Comparison of ENCODE assay signal across 2 cellular contexts in the genomic region with DNA sequence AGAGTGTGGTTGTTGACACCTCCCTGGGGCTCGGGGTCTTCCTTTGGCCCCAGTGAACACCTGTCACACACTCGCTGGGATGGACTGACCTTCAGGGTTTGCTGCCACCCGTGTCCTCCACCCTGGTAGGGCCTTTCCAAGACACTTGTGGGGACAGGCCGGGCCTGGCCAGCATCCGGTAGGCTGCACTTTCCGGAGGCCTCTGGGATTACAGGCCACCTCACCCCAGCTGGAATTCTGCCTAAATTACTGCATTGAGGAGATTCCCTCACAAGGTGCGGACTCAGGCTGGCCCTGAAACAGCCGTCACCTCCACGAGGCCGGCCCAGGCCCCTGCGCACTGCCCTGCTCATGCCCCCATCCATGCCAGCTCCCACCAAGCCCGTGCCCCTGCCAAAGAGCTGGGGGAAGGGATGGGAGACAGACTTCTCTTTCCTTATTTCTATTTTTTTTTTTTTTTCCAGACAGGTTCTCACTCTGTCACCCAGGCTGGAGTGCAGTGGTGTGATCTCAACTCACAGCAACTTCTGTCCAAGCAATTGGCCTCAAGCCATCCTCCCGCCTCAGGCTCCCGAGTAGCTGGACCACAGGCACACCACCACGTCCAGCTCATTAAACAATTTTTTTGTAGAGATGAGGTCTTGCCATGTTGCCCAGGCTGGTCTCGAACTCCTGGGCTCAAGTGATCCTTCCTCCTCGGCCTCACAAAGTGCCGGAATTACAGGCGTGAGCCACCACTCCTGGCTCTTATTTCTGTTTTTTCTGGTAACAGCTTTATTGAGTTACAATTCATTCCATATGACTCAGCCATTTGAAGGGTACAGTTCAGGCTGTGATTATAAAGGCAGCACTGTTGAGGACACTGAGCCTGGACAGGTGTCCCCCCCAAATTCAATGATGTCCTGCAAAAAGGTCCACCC.
TF ChIP-seq lines count a peak whose summit lies in the region.

No MANE protein-coding gene starts in this region.

TF ChIP-seq in HCT116, 20 proteins besides CTCF, POLR2A, EP300 and RAD21:
- TF ChIP-seq ZFX (IDR thresholded peaks at IDR 0.05): no peak
- TF ChIP-seq ELF1 (IDR thresholded peaks at IDR 0.05; ENCODE audit: borderline replicate concordance, low read depth): no peak
- no peak for TF ChIP-seq FOSL1 (IDR thresholded peaks at IDR 0.05; ENCODE audit: low read depth)
- TF ChIP-seq, protein P1, sequence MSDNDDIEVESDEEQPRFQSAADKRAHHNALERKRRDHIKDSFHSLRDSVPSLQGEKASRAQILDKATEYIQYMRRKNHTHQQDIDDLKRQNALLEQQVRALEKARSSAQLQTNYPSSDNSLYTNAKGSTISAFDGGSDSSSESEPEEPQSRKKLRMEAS (IDR thresholded peaks at IDR 0.05): no peak
- no peak for TF ChIP-seq EZH2 (IDR thresholded peaks at IDR 0.05)
- no peak for TF ChIP-seq SRF (IDR thresholded peaks at IDR 0.05; ENCODE audit: low read depth)
- TF ChIP-seq SP1 (IDR thresholded peaks at IDR 0.05; ENCODE audit: low read depth): no peak
- TF ChIP-seq, protein P2, sequence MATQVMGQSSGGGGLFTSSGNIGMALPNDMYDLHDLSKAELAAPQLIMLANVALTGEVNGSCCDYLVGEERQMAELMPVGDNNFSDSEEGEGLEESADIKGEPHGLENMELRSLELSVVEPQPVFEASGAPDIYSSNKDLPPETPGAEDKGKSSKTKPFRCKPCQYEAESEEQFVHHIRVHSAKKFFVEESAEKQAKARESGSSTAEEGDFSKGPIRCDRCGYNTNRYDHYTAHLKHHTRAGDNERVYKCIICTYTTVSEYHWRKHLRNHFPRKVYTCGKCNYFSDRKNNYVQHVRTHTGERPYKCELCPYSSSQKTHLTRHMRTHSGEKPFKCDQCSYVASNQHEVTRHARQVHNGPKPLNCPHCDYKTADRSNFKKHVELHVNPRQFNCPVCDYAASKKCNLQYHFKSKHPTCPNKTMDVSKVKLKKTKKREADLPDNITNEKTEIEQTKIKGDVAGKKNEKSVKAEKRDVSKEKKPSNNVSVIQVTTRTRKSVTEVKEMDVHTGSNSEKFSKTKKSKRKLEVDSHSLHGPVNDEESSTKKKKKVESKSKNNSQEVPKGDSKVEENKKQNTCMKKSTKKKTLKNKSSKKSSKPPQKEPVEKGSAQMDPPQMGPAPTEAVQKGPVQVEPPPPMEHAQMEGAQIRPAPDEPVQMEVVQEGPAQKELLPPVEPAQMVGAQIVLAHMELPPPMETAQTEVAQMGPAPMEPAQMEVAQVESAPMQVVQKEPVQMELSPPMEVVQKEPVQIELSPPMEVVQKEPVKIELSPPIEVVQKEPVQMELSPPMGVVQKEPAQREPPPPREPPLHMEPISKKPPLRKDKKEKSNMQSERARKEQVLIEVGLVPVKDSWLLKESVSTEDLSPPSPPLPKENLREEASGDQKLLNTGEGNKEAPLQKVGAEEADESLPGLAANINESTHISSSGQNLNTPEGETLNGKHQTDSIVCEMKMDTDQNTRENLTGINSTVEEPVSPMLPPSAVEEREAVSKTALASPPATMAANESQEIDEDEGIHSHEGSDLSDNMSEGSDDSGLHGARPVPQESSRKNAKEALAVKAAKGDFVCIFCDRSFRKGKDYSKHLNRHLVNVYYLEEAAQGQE (IDR thresholded peaks at IDR 0.05; ENCODE audit: low read depth): no peak
- TF ChIP-seq YY1 (IDR thresholded peaks at IDR 0.05; ENCODE audit: extremely low read depth, insufficient replicate concordance, low read depth, low read length): no peak
- no peak for TF ChIP-seq JUND (IDR thresholded peaks at IDR 0.05)
- TF ChIP-seq, protein P3, sequence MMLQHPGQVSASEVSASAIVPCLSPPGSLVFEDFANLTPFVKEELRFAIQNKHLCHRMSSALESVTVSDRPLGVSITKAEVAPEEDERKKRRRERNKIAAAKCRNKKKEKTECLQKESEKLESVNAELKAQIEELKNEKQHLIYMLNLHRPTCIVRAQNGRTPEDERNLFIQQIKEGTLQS (IDR thresholded peaks at IDR 0.05): no peak
- TF ChIP-seq, protein P4, sequence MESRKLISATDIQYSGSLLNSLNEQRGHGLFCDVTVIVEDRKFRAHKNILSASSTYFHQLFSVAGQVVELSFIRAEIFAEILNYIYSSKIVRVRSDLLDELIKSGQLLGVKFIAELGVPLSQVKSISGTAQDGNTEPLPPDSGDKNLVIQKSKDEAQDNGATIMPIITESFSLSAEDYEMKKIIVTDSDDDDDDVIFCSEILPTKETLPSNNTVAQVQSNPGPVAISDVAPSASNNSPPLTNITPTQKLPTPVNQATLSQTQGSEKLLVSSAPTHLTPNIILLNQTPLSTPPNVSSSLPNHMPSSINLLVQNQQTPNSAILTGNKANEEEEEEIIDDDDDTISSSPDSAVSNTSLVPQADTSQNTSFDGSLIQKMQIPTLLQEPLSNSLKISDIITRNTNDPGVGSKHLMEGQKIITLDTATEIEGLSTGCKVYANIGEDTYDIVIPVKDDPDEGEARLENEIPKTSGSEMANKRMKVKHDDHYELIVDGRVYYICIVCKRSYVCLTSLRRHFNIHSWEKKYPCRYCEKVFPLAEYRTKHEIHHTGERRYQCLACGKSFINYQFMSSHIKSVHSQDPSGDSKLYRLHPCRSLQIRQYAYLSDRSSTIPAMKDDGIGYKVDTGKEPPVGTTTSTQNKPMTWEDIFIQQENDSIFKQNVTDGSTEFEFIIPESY (IDR thresholded peaks at IDR 0.05; ENCODE audit: extremely low read depth, insufficient replicate concordance, low read length): no peak
- no peak for TF ChIP-seq CEBPB (IDR thresholded peaks at IDR 0.05; ENCODE audit: low read depth)
- TF ChIP-seq POLR2AphosphoS5 (IDR thresholded peaks at IDR 0.05; ENCODE audit: low read depth, low read length): no peak

TF ChIP-seq in K562, 482 proteins besides CTCF, POLR2A, EP300 and RAD21:
- TF ChIP-seq ZFX (CRISPR knock-in tag; IDR thresholded peaks at IDR 0.05) (peak; percentile 26; the same call in 1 of the 2 replicates), POLR2G (IDR thresholded peaks at IDR 0.05; ENCODE audit: low read depth, low read length) (peak; percentile 62), RBM22 (IDR thresholded peaks at IDR 0.05; ENCODE audit: low read depth, low read length, poor library complexity, severe bottlenecking) (peak; percentile 37)
- TF ChIP-seq, protein P5, sequence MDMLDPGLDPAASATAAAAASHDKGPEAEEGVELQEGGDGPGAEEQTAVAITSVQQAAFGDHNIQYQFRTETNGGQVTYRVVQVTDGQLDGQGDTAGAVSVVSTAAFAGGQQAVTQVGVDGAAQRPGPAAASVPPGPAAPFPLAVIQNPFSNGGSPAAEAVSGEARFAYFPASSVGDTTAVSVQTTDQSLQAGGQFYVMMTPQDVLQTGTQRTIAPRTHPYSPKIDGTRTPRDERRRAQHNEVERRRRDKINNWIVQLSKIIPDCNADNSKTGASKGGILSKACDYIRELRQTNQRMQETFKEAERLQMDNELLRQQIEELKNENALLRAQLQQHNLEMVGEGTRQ (CRISPR knock-in tag; IDR thresholded peaks at IDR 0.05): no peak
